Comparison of ENCODE assay signal across 15 cellular contexts in genomic region chr15:77067691-77068367, GRCh38. TPM values are rescaled to one million over a fixed set of nuclear protein-coding genes. Genes with fewer than 3 reads are reported as not detected.
DNase-seq lines count a peak whose midpoint lies in the region; ATAC-seq and TF ChIP-seq lines count a peak whose summit lies in the region.
"Had no signal": no experiment of that assay in that cellular context is flagged by ENCODE, and none has a peak within 500 bp of the region (broad histone marks: within the 10 kb centered on the region; RNA-seq: fewer than 3 reads in every experiment).

No MANE protein-coding gene starts in this region.

- H3K9ac ChIP-seq in mucosa of stomach (ENCODE audit: low read length) = peak overlapping the region; percentile 50

- H3K4me3 ChIP-seq in mucosa of stomach (ENCODE audit: low read length) = no peak overlapping the region
- H3K4me3 ChIP-seq: SJCRH30, suprapubic skin had no signal

- intact Hi-C loops in activated B cell treated with CpG ODN at 0.5 μM for 24 hours (cut with micrococcal nuclease) = loop anchor here (10.0 kb wide), 1 partner anchor 753 kb away; the partner anchor contains the start of gene ETFA

- peaks cover 17% of the 10 kb centered on the region for H3K36me3 Mint-ChIP-seq in activated B cell treated with CpG ODN at 0.5 μM for 24 hours (ENCODE audit: low read depth)

- peak overlapping the region; percentile 69 for H3K4me3 Mint-ChIP-seq in activated B cell treated with CpG ODN at 0.5 μM for 24 hours

- H3K4me1 ChIP-seq in mucosa of stomach (ENCODE audit: control insufficient read depth, insufficient read depth, low read length) = peaks cover 58% of the 10 kb centered on the region

- no peaks in the 10 kb centered on the region for H3K27me3 Mint-ChIP-seq in activated B cell treated with CpG ODN at 0.5 μM for 24 hours

- TF ChIP-seq CTCF in 22Rv1 (IDR thresholded peaks at IDR 0.05) (no peak), activated B cell treated with CpG ODN at 0.5 μM for 24 hours (IDR thresholded peaks at IDR 0.05) (no peak)

- H3K27ac Mint-ChIP-seq in activated B cell treated with CpG ODN at 0.5 μM for 24 hours = peak overlapping the region; percentile 89

- no peaks in the 10 kb centered on the region for H3K27me3 ChIP-seq in mucosa of stomach (ENCODE audit: control insufficient read depth, insufficient read depth, low read length)
- H3K27me3 ChIP-seq: SJCRH30, suprapubic skin had no signal

- no peaks in the 10 kb centered on the region for H3K9me3 Mint-ChIP-seq in activated B cell treated with CpG ODN at 0.5 μM for 24 hours

- no peaks in the 10 kb centered on the region for H3K9me3 ChIP-seq in mucosa of stomach (ENCODE audit: control insufficient read depth, low read length)
- H3K9me3 ChIP-seq: SJCRH30, suprapubic skin had no signal

- CTCF ChIA-PET in activated B cell treated with CpG ODN at 0.5 μM for 24 hours (lab: Charles Lee) = interaction anchor here (1.1 kb wide), 1 partner anchor 14 kb away, joined by 3 read pairs; no protein-coding TSS in a partner anchor

- ATAC-seq in HG03175 (IDR thresholded peaks at IDR 0.05; ENCODE audit: unreplicated experiment) (peak; percentile 39), activated B cell treated with CpG ODN at 0.5 μM for 24 hours (ENCODE audit: low read depth) (no peak), GM21381 (IDR thresholded peaks at IDR 0.05; ENCODE audit: unreplicated experiment) (no peak)

- DNase-seq in activated B cell treated with CpG ODN at 0.5 μM for 24 hours (no peak), superior temporal gyrus (ENCODE audit: extremely low spot score) (no peak), OCI-M2 (lab: John Stamatoyannopoulos, UW; ENCODE audit: unreplicated experiment) (no peak)
- no peak for DNase-seq in activated naive CD4-positive, alpha-beta T cell (lab: John Stamatoyannopoulos, UW)
- DNase-seq: activated naive CD4-positive, alpha-beta T cell treated with Interleukin-2 at 50 U/mL for 16 hours; hypothalamus; NCI-H2107; SJCRH30; stimulated activated CD4-positive, alpha-beta T cell treated with anti-CD3 and anti-CD28 coated beads, Interleukin-2, amount 100 ng/mL, for 24 hours had no signal

- no peaks in the 10 kb centered on the region for H3K36me3 ChIP-seq in mucosa of stomach (ENCODE audit: control insufficient read depth, insufficient read depth, low read length)
- H3K36me3 ChIP-seq: suprapubic skin had no signal

- peaks cover 76% of the 10 kb centered on the region for H3K4me1 Mint-ChIP-seq in activated B cell treated with CpG ODN at 0.5 μM for 24 hours

- POLR2A ChIA-PET in activated B cell treated with CpG ODN at 0.5 μM for 24 hours (lab: Charles Lee) = interaction anchor here (0.5 to 1.7 kb wide), 4 partner anchors 14 to 353 kb away, joined by 3 to 14 read pairs (median 6); partner anchors contain the start of gene HMG20A

- H3K27ac ChIP-seq in 22Rv1 = peak overlapping the region; percentile 85
- H3K27ac ChIP-seq: HL-60, SJCRH30, suprapubic skin had no signal

RNA-seq across cellular contexts. Expression of gene TSPAN3, which starts 3.1 kb away (rescaled TPM):
- total RNA-seq in activated B cell treated with CpG ODN at 0.5 μM for 24 hours = 104 and 113 TPM in 2 replicates
